In genomic region chr1:33168556-33169289, GRCh38 we compare ENCODE assay signal across 22 cellular contexts. TPM values are rescaled to one million over a fixed set of nuclear protein-coding genes. Genes with fewer than 3 reads are reported as not detected.
DNase-seq lines count a peak whose midpoint lies in the region; ATAC-seq, FAIRE-seq and TF ChIP-seq lines count a peak whose summit lies in the region.
"Had no signal": no experiment of that assay in that cellular context is flagged by ENCODE, and none has a peak within 500 bp of the region (broad histone marks: within the 10 kb centered on the region; RNA-seq: fewer than 3 reads in every experiment).

No MANE protein-coding gene starts in this region.

- H4K91ac ChIP-seq in H1 (replicated peaks; ENCODE audit: insufficient read length, low read length): no peak overlapping the region

- POLR2A ChIA-PET in H1 (lab: Charles Lee; ENCODE audit: partially characterized antibody): interaction anchor here (1.7 kb wide), 1 partner anchor 29 kb away, joined by 4 read pairs; no protein-coding TSS in a partner anchor

- H3K9me3 ChIP-seq in NT2/D1 (ENCODE audit: insufficient read depth, low read length) (no peaks in the 10 kb centered on the region), H1 (ENCODE audit: insufficient read depth in 2 of 2, low read depth in 1 of 2, low read length in 1 of 2) (no peaks in the 10 kb centered on the region), T-helper 17 cell (ENCODE audit: control insufficient read depth, low read length, poor library complexity, severe bottlenecking) (no peaks in the 10 kb centered on the region)
- H3K9me3 ChIP-seq: psoas muscle had no signal

- no peak overlapping the region for H3K27ac ChIP-seq in H1 (ENCODE audit: low read depth, low read length)
- H3K27ac ChIP-seq: foreskin keratinocyte, psoas muscle had no signal

- H3K4me2 ChIP-seq in H1 (ENCODE audit: insufficient read depth in 1 of 2, low read depth in 2 of 2, low read length in 2 of 2): no peak overlapping the region

- H3K56ac ChIP-seq in H1 (replicated peaks; ENCODE audit: insufficient read length, low read depth, low read length): no peak overlapping the region

- H3K4me3 ChIP-seq in NT2/D1 (ENCODE audit: insufficient read length, low read depth) (no peak overlapping the region), H1 (ENCODE audit: extremely low read depth in 1 of 4, insufficient read depth in 2 of 4, low read depth in 3 of 4, low read length in 4 of 4) (no peak overlapping the region), retinal pigment epithelial cell (ENCODE audit: low read length) (no peak overlapping the region)
- H3K4me3 ChIP-seq: psoas muscle had no signal

- no peak overlapping the region for H3K14ac ChIP-seq in H1 (ENCODE audit: insufficient read length)

- TF ChIP-seq EP300 in H1 (IDR thresholded peaks at IDR 0.05; ENCODE audit: borderline replicate concordance in 1 of 2, low read depth in 2 of 2, low read length in 2 of 2): no peak

- TF ChIP-seq CTCF in H1 (IDR thresholded peaks at IDR 0.05; ENCODE audit: control extremely low read depth in 1 of 3, insufficient read depth in 1 of 3, low read depth in 1 of 3, low read length in 3 of 3) (peak in 2 of 3 experiments; percentile 8 to 24; a peak in 3 of 4 replicates), retinal pigment epithelial cell (conservative IDR thresholded peaks at IDR 0.05; ENCODE audit: low read depth, low read length) (peak; percentile 1)

- H3K18ac ChIP-seq in H1 (ENCODE audit: extremely low read depth, low read length): no peak overlapping the region

- peaks cover 4% of the 10 kb centered on the region for H3K36me3 ChIP-seq in NT2/D1 (ENCODE audit: insufficient read depth, insufficient read length, low read length)
- H3K36me3 ChIP-seq in H1 (ENCODE audit: control insufficient read depth in 2 of 4, insufficient read depth in 4 of 4, low read length in 3 of 4): peaks cover 0 to 3% (median 0%) of the 10 kb centered on the region in 4 experiments; a peak in 1 of 8 replicates

- H3K27me3 ChIP-seq in NT2/D1 (ENCODE audit: insufficient read depth, insufficient read length) (no peaks in the 10 kb centered on the region), H1 (replicated peaks in 1 of 4; ENCODE audit: control insufficient read depth in 3 of 4, extremely low read depth in 1 of 4, insufficient read depth in 3 of 4, low read length in 3 of 4) (no peaks in the 10 kb centered on the region)
- H3K27me3 ChIP-seq: foreskin keratinocyte had no signal

- H3K27me3 Mint-ChIP-seq in T-helper 17 cell (no peaks in the 10 kb centered on the region), immature natural killer cell (ENCODE audit: low read depth in 3 of 3) (peaks cover 0 to 5% (median 2%) of the 10 kb centered on the region in 3 donors)
- H3K27me3 Mint-ChIP-seq: activated CD4-positive, alpha-beta memory T cell treated with anti-CD3 and anti-CD28 coated beads for 36 hours; activated naive CD8-positive, alpha-beta T cell treated with anti-CD3 and anti-CD28 coated beads for 36 hours; activated T-cell treated with anti-CD3 and anti-CD28 coated beads, Interleukin-2, amount 50 U/mL, for 24 hours; stimulated activated naive CD8-positive, alpha-beta T cell treated with anti-CD3 and anti-CD28 coated beads, Interleukin-15, Interleukin-2, amounts not matched to agents 100 ng/mL and 50 ng/mL, for 24 hours had no signal

- no peak overlapping the region for H2BK120ac ChIP-seq in H1 (replicated peaks; ENCODE audit: low read depth, low read length)

- H3K36me3 Mint-ChIP-seq in T-helper 17 cell (ENCODE audit: low read depth) (peaks cover 10% of the 10 kb centered on the region), immature natural killer cell (peaks cover 16 to 25% (median 20%) of the 10 kb centered on the region in 3 donors)

- H4K20me1 ChIP-seq in H1 (replicated peaks in 1 of 2; ENCODE audit: control insufficient read depth in 1 of 2, insufficient read depth in 2 of 2, low read length in 2 of 2): peaks cover 0 to 4% of the 10 kb centered on the region in 2 experiments

- CTCF ChIA-PET in H1 (lab: Charles Lee; ENCODE audit: partially characterized antibody): interaction anchor here (0.8 to 2.6 kb wide), 14 partner anchors 11 to 252 kb away, joined by 3 to 10 read pairs (median 4); partner anchors contain the start of gene TRIM62

- no peak overlapping the region for H2AK5ac ChIP-seq in H1 (ENCODE audit: low read depth, low read length)

- no peak overlapping the region for H3K4ac ChIP-seq in H1 (replicated peaks; ENCODE audit: insufficient read length, low read depth, low read length)

- peak overlapping the region; percentile 10; the same call in 1 of the 2 replicates for H2BK12ac ChIP-seq in H1 (ENCODE audit: low read depth, low read length)

- H2BK20ac ChIP-seq in H1 (ENCODE audit: low read length): peak overlapping the region; percentile 52; the same call in 1 of the 2 replicates

- TF ChIP-seq RAD21 in H1 (IDR thresholded peaks at IDR 0.05 in 1 of 2, conservative IDR thresholded peaks at IDR 0.05 in 1 of 2; ENCODE audit: low read depth in 2 of 2, low read length in 2 of 2): peak in 1 of 2 experiments; percentile 27; a peak in 1 of 4 replicates

- ATAC-seq in T-helper 17 cell (no peak), GM18873 (IDR thresholded peaks at IDR 0.05; ENCODE audit: low FRiP score, unreplicated experiment) (no peak)
- ATAC-seq: foreskin keratinocyte had no signal

- H3K79me1 ChIP-seq in H1 (ENCODE audit: low read depth, low read length): no peaks in the 10 kb centered on the region

- no peak overlapping the region for H2BK5ac ChIP-seq in H1 (ENCODE audit: low read depth, low read length)

- H3K27ac Mint-ChIP-seq in T-helper 17 cell (no peak overlapping the region), immature natural killer cell (peak overlapping the region in 1 of 6 donors; percentile 30)
- H3K27ac Mint-ChIP-seq: activated CD4-positive, alpha-beta memory T cell treated with anti-CD3 and anti-CD28 coated beads for 36 hours; activated naive CD8-positive, alpha-beta T cell treated with anti-CD3 and anti-CD28 coated beads for 36 hours; activated T-cell treated with anti-CD3 and anti-CD28 coated beads, Interleukin-2, amount 50 U/mL, for 24 hours; stimulated activated naive CD8-positive, alpha-beta T cell treated with anti-CD3 and anti-CD28 coated beads, Interleukin-15, Interleukin-2, amounts not matched to agents 100 ng/mL and 50 ng/mL, for 24 hours had no signal

- H3K23me2 ChIP-seq in H1 (ENCODE audit: low read depth, low read length): no peaks in the 10 kb centered on the region; the same call in 1 of the 2 replicates

- no peak overlapping the region for H2AFZ ChIP-seq in H1 (ENCODE audit: low read length)

- no peak for TF ChIP-seq POLR2A in H1 (IDR thresholded peaks at IDR 0.05; ENCODE audit: control extremely low read depth in 1 of 2, low read depth in 2 of 2, low read length in 2 of 2)

- H2BK15ac ChIP-seq in H1 (ENCODE audit: low read length): no peak overlapping the region

- H3K4me1 ChIP-seq in NT2/D1 (ENCODE audit: insufficient read depth, insufficient read length) (peaks cover 51% of the 10 kb centered on the region), H1 (replicated peaks in 1 of 4; ENCODE audit: control insufficient read depth in 3 of 4, insufficient read depth in 4 of 4, low read length in 3 of 4) (peaks cover 0 to 23% (median 14%) of the 10 kb centered on the region in 4 experiments; a peak in 6 of 7 replicates)
- H3K4me1 ChIP-seq: foreskin keratinocyte had no signal

- DNase-seq in EH (ENCODE audit: low read depth): peak; percentile 34
- DNase-seq in NT2/D1 (ENCODE audit: low read depth, low spot score): no peak
- no peak for DNase-seq in H1 (ENCODE audit: low read depth in 1 of 2, low spot score in 2 of 2)
- no peak for DNase-seq in retinal pigment epithelial cell (ENCODE audit: low read depth)
- DNase-seq in T-helper 17 cell: no peak
- no peak for DNase-seq in immature natural killer cell
- DNase-seq in effector CD8-positive, alpha-beta T cell (lab: John Stamatoyannopoulos, UW): no peak
- DNase-seq: activated CD4-positive, alpha-beta memory T cell treated with anti-CD3 and anti-CD28 coated beads for 36 hours; activated naive CD8-positive, alpha-beta T cell treated with anti-CD3 and anti-CD28 coated beads for 36 hours; activated T-cell treated with anti-CD3 and anti-CD28 coated beads, Interleukin-2, amount 50 U/mL, for 24 hours; central memory CD4-positive, alpha-beta T cell; foreskin keratinocyte; left ventricle myocardium superior; MV-4-11; NCI-H2171; psoas muscle; RPMI8226; stimulated activated CD4-positive, alpha-beta T cell treated with anti-CD3 and anti-CD28 coated beads, Interleukin-15, amount 100 ng/mL, for 24 hours had no signal

- no peaks in the 10 kb centered on the region; a peak in 1 of 4 replicates for H3K79me2 ChIP-seq in H1 (ENCODE audit: control insufficient read depth in 1 of 2, insufficient read depth in 2 of 2, low read length in 2 of 2)

- H3K9me3 Mint-ChIP-seq in immature natural killer cell: no peaks in the 10 kb centered on the region
- H3K9me3 Mint-ChIP-seq: activated CD4-positive, alpha-beta memory T cell treated with anti-CD3 and anti-CD28 coated beads for 36 hours; activated naive CD8-positive, alpha-beta T cell treated with anti-CD3 and anti-CD28 coated beads for 36 hours; activated T-cell treated with anti-CD3 and anti-CD28 coated beads, Interleukin-2, amount 50 U/mL, for 24 hours; stimulated activated naive CD8-positive, alpha-beta T cell treated with anti-CD3 and anti-CD28 coated beads, Interleukin-15, Interleukin-2, amounts not matched to agents 100 ng/mL and 50 ng/mL, for 24 hours had no signal

- H3K4me3 Mint-ChIP-seq in T-helper 17 cell (no peak overlapping the region), immature natural killer cell (no peak overlapping the region)
- H3K4me3 Mint-ChIP-seq: activated CD4-positive, alpha-beta memory T cell treated with anti-CD3 and anti-CD28 coated beads for 36 hours; activated naive CD8-positive, alpha-beta T cell treated with anti-CD3 and anti-CD28 coated beads for 36 hours; activated T-cell treated with anti-CD3 and anti-CD28 coated beads, Interleukin-2, amount 50 U/mL, for 24 hours; stimulated activated naive CD8-positive, alpha-beta T cell treated with anti-CD3 and anti-CD28 coated beads, Interleukin-15, Interleukin-2, amounts not matched to agents 100 ng/mL and 50 ng/mL, for 24 hours had no signal

- H4K8ac ChIP-seq in H1 (ENCODE audit: extremely low read depth, insufficient read depth, low read length): no peak overlapping the region

- 86% methylated on average over 11 of the region's 11 CpGs; no CpG with 5 or more reads in 1 of the 2 experiments for WGBS in H1 (ENCODE audit: extremely low coverage in 1 of 2, insufficient coverage in 1 of 2, insufficient read length in 1 of 2, insufficient replicate concordance in 2 of 2, low coverage in 1 of 2, low lambda C conversion rate in 2 of 2, missing lambda C conversion rate in 1 of 2), 2 experiments

- H3K9ac ChIP-seq in NT2/D1 (ENCODE audit: insufficient read length, low read depth) (peak overlapping the region; percentile 18), H1 (replicated peaks in 1 of 4; ENCODE audit: extremely low read depth in 1 of 4, low read depth in 3 of 4, low read length in 3 of 4) (no peak overlapping the region; a peak in 1 of 7 replicates)

- FAIRE-seq in H1 (lab: Jason Lieb, UNC): no peak
- FAIRE-seq: D721Med, endothelial cell of umbilical vein had no signal

- H3K4me1 Mint-ChIP-seq in T-helper 17 cell (peaks cover 32% of the 10 kb centered on the region), immature natural killer cell (peaks cover 15 to 19% of the 10 kb centered on the region in 2 donors)

- H4K5ac ChIP-seq in H1 (ENCODE audit: insufficient read length, low read depth, low read length): no peak overlapping the region

- H3K23ac ChIP-seq in H1 (ENCODE audit: insufficient read length): no peak overlapping the region

RNA-seq across cellular contexts. Expression of gene TRIM62, which starts 13.1 kb away (rescaled TPM):
- total RNA-seq in H1 (2021; fragmentation: NEBNext Ultra II Directional; extraction: Animal tissue kit (Norgen Biotek cat#: 25700)): 10.3 and 10.8 TPM in 2 replicates
- polyA plus RNA-seq in H1 (2011; rRNA removed) (6.3 and 8.7 TPM in 2 replicates), immature natural killer cell (1 to 10 TPM in 2 of 3 donors, not detected in 1; 2.5 to 8.0 TPM)
- polyA plus RNA-seq in H1 (2011; cell fraction: cytosol; rRNA removed): 4.8 TPM
- 10.4 TPM for polyA plus RNA-seq in H1 (2011; cell fraction: nucleus; rRNA removed)
- polyA plus RNA-seq in H1 (2012, experiment 1 of 2): 4.7 to 9.1 TPM (median 6.6 TPM) in 4 replicates
- polyA plus RNA-seq in H1 (2012, experiment 2 of 2): 6.2 TPM
- 5.7 TPM for polyA plus RNA-seq in H1 (2013, experiment 1 of 2)
- 5.1 TPM for polyA plus RNA-seq in H1 (2013, experiment 2 of 2)
- 4.0 and 5.2 TPM in 2 replicates for polyA minus RNA-seq in H1 (2011; rRNA and poly(A)+ RNA removed)
- 4.5 TPM for polyA minus RNA-seq in H1 (2011; cell fraction: cytosol; rRNA and poly(A)+ RNA removed)
- 6.0 TPM for polyA minus RNA-seq in H1 (2011; cell fraction: nucleus; rRNA and poly(A)+ RNA removed)
- total RNA-seq in T-helper 17 cell: 10 to 100 TPM; 29.4 to 32.7 TPM
